In the genomic region with DNA sequence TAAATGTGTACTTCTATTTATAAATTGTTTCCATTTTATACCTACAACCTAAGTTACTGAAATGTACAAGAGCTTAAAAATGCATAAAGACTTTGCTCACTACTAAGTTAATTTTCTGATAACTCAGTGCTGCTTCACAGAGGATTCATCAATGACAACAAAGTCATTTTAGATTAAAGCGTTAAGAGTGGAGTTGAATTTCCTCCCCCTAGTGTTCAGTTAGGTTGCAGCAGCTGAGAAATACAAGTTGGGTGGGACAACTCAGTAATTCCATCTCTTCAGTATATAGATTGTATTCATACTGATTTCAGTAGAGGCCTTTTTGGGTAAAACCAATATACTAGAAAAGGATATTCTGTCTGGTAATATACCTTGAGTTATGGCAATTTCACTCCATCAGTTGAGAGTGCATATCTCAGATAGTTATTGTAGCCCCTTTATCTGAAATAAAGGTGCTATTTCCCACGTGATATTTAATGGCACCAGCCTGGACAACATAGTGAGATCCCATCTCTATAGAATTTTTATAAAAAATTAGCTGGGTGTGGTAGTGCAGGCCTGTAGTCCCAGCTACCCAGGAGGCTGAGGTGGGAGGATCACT, we compare ENCODE assay signal across 8 cellular contexts. TPM values are rescaled to one million over a fixed set of nuclear protein-coding genes. Genes with fewer than 3 reads are reported as not detected.
DNase-seq lines count a peak whose midpoint lies in the region; TF ChIP-seq lines count a peak whose summit lies in the region.

No MANE protein-coding gene starts in this region.

- no peaks in the 10 kb centered on the region for H3K36me3 ChIP-seq in ovary

- H3K4me1 ChIP-seq in ovary (ENCODE audit: insufficient read depth), result no peaks in the 10 kb centered on the region

- H3K4me3 Mint-ChIP-seq in activated naive CD4-positive, alpha-beta T cell treated with anti-CD3 and anti-CD28 coated beads for 36 hours, result no peak overlapping the region

- peak; percentile 42 for DNase-seq in activated naive CD4-positive, alpha-beta T cell treated with anti-CD3 and anti-CD28 coated beads for 36 hours
- no peak for DNase-seq in activated naive CD4-positive, alpha-beta T cell treated with Interleukin-2 at 50 U/mL for 16 hours
- DNase-seq in HS-27A (ENCODE audit: low read depth), result peak; percentile 24
- peak; percentile 48 for DNase-seq in RPMI8226
- no peak for DNase-seq in epithelial cell of proximal tubule (ENCODE audit: low read depth)
- no peak for DNase-seq in ovary
- DNase-seq in ecto neural progenitor cell (ENCODE audit: low spot score), result no peak
- DNase-seq in substantia nigra (lab: John Stamatoyannopoulos, UW), result no peak

- H3K27me3 ChIP-seq in ovary, result no peaks in the 10 kb centered on the region

- 33 to 38% (median 34%) methylated on average over 2 of the region's 2 CpGs for WGBS in ovary, 3 donors

- H3K9me3 Mint-ChIP-seq in activated naive CD4-positive, alpha-beta T cell treated with anti-CD3 and anti-CD28 coated beads for 36 hours, result no peaks in the 10 kb centered on the region

- no peaks in the 10 kb centered on the region for H3K4me1 Mint-ChIP-seq in activated naive CD4-positive, alpha-beta T cell treated with anti-CD3 and anti-CD28 coated beads for 36 hours (ENCODE audit: low read depth)

- no peak overlapping the region for H3K27ac Mint-ChIP-seq in activated naive CD4-positive, alpha-beta T cell treated with anti-CD3 and anti-CD28 coated beads for 36 hours

- no peaks in the 10 kb centered on the region for H3K27me3 Mint-ChIP-seq in activated naive CD4-positive, alpha-beta T cell treated with anti-CD3 and anti-CD28 coated beads for 36 hours (ENCODE audit: low read depth)

- H3K27ac ChIP-seq in ovary, result no peak overlapping the region
- no peak overlapping the region for H3K27ac ChIP-seq in substantia nigra (ENCODE audit: low read depth, low read length, poor library complexity, severe bottlenecking)

- intact Hi-C loops in activated naive CD4-positive, alpha-beta T cell treated with anti-CD3 and anti-CD28 coated beads for 36 hours (cut with micrococcal nuclease), result loop anchor here (1.0 to 2.0 kb wide), 3 partner anchors 17 to 344 kb away; no protein-coding TSS in a partner anchor
- intact Hi-C loops in ovary (cut with DNase I), result loop anchor here in 1 of 4 donors (5.0 kb wide), 1 partner anchor 36 kb away; no protein-coding TSS in a partner anchor

- CTCF ChIA-PET in activated naive CD4-positive, alpha-beta T cell treated with anti-CD3 and anti-CD28 coated beads for 36 hours (lab: Charles Lee), result interaction anchor here (0.6 to 2.2 kb wide), 8 partner anchors 9 to 1940 kb away, joined by 5 to 11 read pairs (median 6); no protein-coding TSS in a partner anchor

- H3K4me3 ChIP-seq in epithelial cell of proximal tubule (ENCODE audit: low read depth, low read length) (no peak overlapping the region), ovary (no peak overlapping the region)

- H3K9me3 ChIP-seq in ovary, result no peaks in the 10 kb centered on the region

- no peak for TF ChIP-seq POLR2A in ovary (IDR thresholded peaks at IDR 0.05)

- TF ChIP-seq EP300 in ovary (IDR thresholded peaks at IDR 0.05), result no peak

- H3K36me3 Mint-ChIP-seq in activated naive CD4-positive, alpha-beta T cell treated with anti-CD3 and anti-CD28 coated beads for 36 hours (ENCODE audit: low read depth), result no peaks in the 10 kb centered on the region

- TF ChIP-seq CTCF in epithelial cell of proximal tubule (conservative IDR thresholded peaks at IDR 0.05; ENCODE audit: low read depth, low read length) (peak; percentile 83), ovary (IDR thresholded peaks at IDR 0.05) (peak in 2 of 3 donors; percentile 41 to 47)

RNA-seq across cellular contexts. Expression of a gene that starts 6.9 kb away (rescaled TPM):
- total RNA-seq in activated naive CD4-positive, alpha-beta T cell treated with anti-CD3 and anti-CD28 coated beads for 36 hours, result 1,000 to 10,000 TPM; 1,826 to 1,852 TPM
- total RNA-seq in epithelial cell of proximal tubule, result 842 and 1,007 TPM in 2 replicates
- total RNA-seq in ovary, result 1,000 to 10,000 TPM; 1,036 to 2,796 (median 2,128) TPM
- 1,000 to 10,000 TPM; 3,374 to 4,524 TPM for polyA plus RNA-seq in ovary

RNA-seq across cellular contexts. Expression of a gene that starts 17.0 kb away (rescaled TPM):
- 1 to 10 TPM; 2.1 to 2.2 TPM for total RNA-seq in activated naive CD4-positive, alpha-beta T cell treated with anti-CD3 and anti-CD28 coated beads for 36 hours
- total RNA-seq in epithelial cell of proximal tubule (2.0 and 4.0 TPM in 2 replicates), ovary (10 to 100 TPM in 3 of 7 donors, 1 to 10 TPM in 4; 5.1 to 12.8 (median 8.7) TPM)
- polyA plus RNA-seq in ovary, result 1 to 10 TPM; 2.4 to 7.0 TPM

Comparison
In these comparisons a context has a peak if more than half of its experiments do, and no peak if none do; other contexts are left out.
1. DNase-seq: peak in activated naive CD4-positive, alpha-beta T cell treated with anti-CD3 and anti-CD28 coated beads for 36 hours (single experiment), HS-27A (single experiment) and RPMI8226 (single experiment); none in activated naive CD4-positive, alpha-beta T cell treated with Interleukin-2 at 50 U/mL for 16 hours (single experiment), epithelial cell of proximal tubule (single experiment), ovary (0 of 5), ecto neural progenitor cell (single experiment) and substantia nigra (0 of 49).